In the genomic region with DNA sequence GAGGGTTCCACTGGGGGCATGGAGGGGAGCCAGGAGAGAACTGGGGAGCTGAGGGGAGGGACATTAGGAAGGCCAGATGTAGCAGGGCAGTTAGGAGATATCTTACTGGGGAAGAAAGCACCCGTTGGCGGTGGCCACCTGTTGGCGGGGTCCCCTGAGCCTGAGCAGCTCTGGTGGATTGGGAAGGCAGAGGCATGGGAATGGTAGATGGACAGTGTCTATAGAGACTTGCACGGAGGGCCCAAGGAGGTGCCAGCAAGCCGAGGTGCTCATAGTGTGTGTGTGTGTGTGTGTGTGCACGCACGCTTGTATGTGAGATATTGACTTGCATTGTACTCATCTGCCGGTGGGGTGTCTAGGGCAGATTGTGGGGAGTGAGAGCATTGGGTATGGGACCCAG, we compare ENCODE assay signal across 19 cellular contexts.
A peak's percentile ranks its signal among the peaks of the same experiment; 100 is the strongest.
DNase-seq lines count a peak whose midpoint lies in the region; ATAC-seq and TF ChIP-seq lines count a peak whose summit lies in the region.
"Had no signal": no experiment of that assay in that cellular context is flagged by ENCODE, and none has a peak within 500 bp of the region (broad histone marks: within the 10 kb centered on the region; RNA-seq: fewer than 3 reads in every experiment).

No MANE protein-coding gene starts in this region.

- peaks cover 57 to 72% of the 10 kb centered on the region in 2 donors for H3K4me1 Mint-ChIP-seq in immature natural killer cell
- peaks cover 37 to 58% of the 10 kb centered on the region in 2 donors for H3K4me1 Mint-ChIP-seq in natural killer cell treated with Interleukin-12 subunit alpha and Interleukin-12 subunit beta and Interleukin-15 and Interleukin-18, amount 100 ng/mL, for 72 hours (ENCODE audit: low read depth in 2 of 2)
- H3K4me1 Mint-ChIP-seq: B cell had no signal

- H3K9me3 Mint-ChIP-seq in immature natural killer cell: no peaks in the 10 kb centered on the region
- peaks cover 4% of the 10 kb centered on the region for H3K9me3 Mint-ChIP-seq in natural killer cell treated with Interleukin-12 subunit alpha and Interleukin-12 subunit beta and Interleukin-15 and Interleukin-18, amount 100 ng/mL, for 72 hours

- H3K27ac ChIP-seq in heart right ventricle: no peak overlapping the region
- H3K27ac ChIP-seq in heart left ventricle: no peak overlapping the region
- H3K27ac ChIP-seq: HL-60 had no signal

- DNase-seq in Right ventricle myocardium inferior (ENCODE audit: missing footprints) (peak; percentile 9), heart right ventricle (no peak), immature natural killer cell (no peak), heart left ventricle (no peak), foreskin fibroblast (no peak)
- DNase-seq in natural killer cell treated with Interleukin-12 subunit alpha and Interleukin-12 subunit beta and Interleukin-15 and Interleukin-18, amount 100 ng/mL, for 72 hours (ENCODE audit: low spot score): no peak
- DNase-seq: 8988T; C1 segment of cervical spinal cord; CD4-positive, alpha-beta memory T cell; COR-L47; DMS153; DMS79 treated with DMSO at 0.1 percent for 48 hours; EL; H9; HFFc6 had no signal

- peak overlapping the region; percentile 49 to 90 (median 79) for H3K27ac Mint-ChIP-seq in immature natural killer cell
- H3K27ac Mint-ChIP-seq in natural killer cell treated with Interleukin-12 subunit alpha and Interleukin-12 subunit beta and Interleukin-15 and Interleukin-18, amount 100 ng/mL, for 72 hours: peak overlapping the region; percentile 26 to 86
- H3K27ac Mint-ChIP-seq: B cell, HFFc6 had no signal

- intact Hi-C loops in Right ventricle myocardium inferior (cut with DNase I) (no loop called here), heart right ventricle (cut with DNase I) (loop anchor here in 1 of 10 donors (10.0 kb wide), 1 partner anchor 60 kb away; no protein-coding TSS in a partner anchor), heart left ventricle (cut with DNase I) (no loop called here)

- H3K4me1 ChIP-seq in heart right ventricle: no peaks in the 10 kb centered on the region
- H3K4me1 ChIP-seq in heart left ventricle: no peaks in the 10 kb centered on the region

- H3K36me3 Mint-ChIP-seq in immature natural killer cell: peaks cover 0 to 14% (median 0%) of the 10 kb centered on the region in 3 donors
- no peaks in the 10 kb centered on the region for H3K36me3 Mint-ChIP-seq in natural killer cell treated with Interleukin-12 subunit alpha and Interleukin-12 subunit beta and Interleukin-15 and Interleukin-18, amount 100 ng/mL, for 72 hours

- H3K9me3 ChIP-seq in heart right ventricle (peaks cover 0 to 9% (median 0%) of the 10 kb centered on the region in 11 donors), heart left ventricle (peaks cover 0 to 10% (median 0%) of the 10 kb centered on the region in 12 donors)

- no peaks in the 10 kb centered on the region for H3K36me3 ChIP-seq in heart right ventricle
- H3K36me3 ChIP-seq in heart left ventricle: no peaks in the 10 kb centered on the region

- no peak for TF ChIP-seq POLR2A in heart left ventricle (IDR thresholded peaks at IDR 0.05)

- H3K27me3 ChIP-seq in heart right ventricle (peaks cover 0 to 7% (median 0%) of the 10 kb centered on the region in 7 donors), heart left ventricle (peaks cover 0 to 6% (median 0%) of the 10 kb centered on the region in 9 donors)

- H3K27me3 Mint-ChIP-seq in immature natural killer cell (ENCODE audit: low read depth in 3 of 3): peaks cover 0 to 8% (median 4%) of the 10 kb centered on the region in 3 donors
- H3K27me3 Mint-ChIP-seq in natural killer cell treated with Interleukin-12 subunit alpha and Interleukin-12 subunit beta and Interleukin-15 and Interleukin-18, amount 100 ng/mL, for 72 hours: no peaks in the 10 kb centered on the region
- H3K27me3 Mint-ChIP-seq: B cell; CD4-positive, alpha-beta memory T cell had no signal

- H3K4me3 ChIP-seq in heart right ventricle: no peak overlapping the region
- H3K4me3 ChIP-seq in heart left ventricle: no peak overlapping the region
- no peak overlapping the region for H3K4me3 ChIP-seq in foreskin fibroblast (ENCODE audit: low read depth in 1 of 2, low read length in 2 of 2)
- H3K4me3 ChIP-seq: GM23338 had no signal

- no peak for TF ChIP-seq CTCF in heart right ventricle (IDR thresholded peaks at IDR 0.05)
- no peak for TF ChIP-seq CTCF in heart left ventricle (IDR thresholded peaks at IDR 0.05)
- TF ChIP-seq CTCF in foreskin fibroblast (IDR thresholded peaks at IDR 0.05; ENCODE audit: low read depth, low read length): no peak

- peak overlapping the region in 1 of 5 donors; percentile 65 for H3K4me3 Mint-ChIP-seq in immature natural killer cell
- no peak overlapping the region for H3K4me3 Mint-ChIP-seq in natural killer cell treated with Interleukin-12 subunit alpha and Interleukin-12 subunit beta and Interleukin-15 and Interleukin-18, amount 100 ng/mL, for 72 hours
- H3K4me3 Mint-ChIP-seq: B cell, GM23338, H9, HFFc6 had no signal

- WGBS in heart right ventricle, 2 donors: 96 to 98% methylated on average over 8 of the region's 8 CpGs
- 93 to 96% (median 94%) methylated on average over 8 of the region's 8 CpGs for WGBS in heart left ventricle, 4 donors

- no peak for ATAC-seq in Right ventricle myocardium inferior
- no peak for ATAC-seq in heart right ventricle
- ATAC-seq in natural killer cell treated with Interleukin-12 subunit alpha and Interleukin-12 subunit beta and Interleukin-15 and Interleukin-18, amount 100 ng/mL, for 72 hours: no peak
- ATAC-seq in heart left ventricle: no peak
- ATAC-seq in HG03139 (IDR thresholded peaks at IDR 0.05; ENCODE audit: unreplicated experiment): no peak
